Comparison of ENCODE assay signal across 1 cellular context in the genomic region with DNA sequence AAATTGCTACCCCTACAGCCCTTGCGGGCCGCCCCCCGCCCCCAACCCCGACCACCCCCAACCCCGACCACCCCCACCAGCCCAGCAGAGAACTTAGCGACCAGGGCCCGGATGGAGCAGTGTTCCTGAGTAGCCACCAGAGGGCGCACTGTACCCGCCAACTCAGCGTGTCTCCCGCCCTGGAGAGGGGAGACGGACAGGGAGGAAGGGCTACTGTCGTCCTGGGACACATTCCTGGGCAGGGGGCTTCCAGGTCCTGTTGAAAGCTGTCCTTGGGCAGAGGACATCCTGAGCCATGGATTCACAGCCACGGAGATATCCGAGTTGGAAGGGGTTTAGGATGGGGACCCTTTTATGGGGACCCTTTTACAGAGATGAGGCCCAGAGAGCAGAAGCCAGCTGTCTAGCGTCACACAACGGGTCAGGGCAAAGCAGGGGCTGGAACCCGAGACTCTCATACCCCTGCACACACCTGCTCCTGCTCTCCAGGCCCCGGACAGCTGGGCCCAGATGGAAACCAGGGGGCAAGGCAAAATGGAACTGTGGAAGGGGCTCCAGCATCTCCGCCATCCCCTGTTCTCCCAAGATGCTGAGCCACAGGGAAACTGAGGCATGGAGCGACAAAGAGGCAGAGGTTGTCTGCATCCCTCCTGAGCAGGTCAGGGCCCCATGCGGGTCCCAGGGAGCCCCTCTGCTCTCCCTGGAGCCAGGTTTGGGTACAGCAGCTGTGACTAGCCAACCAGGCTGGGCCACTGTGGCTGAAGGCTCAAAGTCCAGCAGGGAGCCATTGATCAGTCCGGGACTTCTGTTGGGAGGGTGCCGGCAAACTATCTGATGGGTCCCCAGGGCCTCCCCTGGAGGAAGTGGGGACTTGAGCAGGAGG.
TF ChIP-seq lines count a peak whose summit lies in the region.

No MANE protein-coding gene starts in this region.

TF ChIP-seq in HepG2, 621 proteins besides CTCF, POLR2A, EP300 and RAD21 (continued from another document):
- TF ChIP-seq, protein P1, sequence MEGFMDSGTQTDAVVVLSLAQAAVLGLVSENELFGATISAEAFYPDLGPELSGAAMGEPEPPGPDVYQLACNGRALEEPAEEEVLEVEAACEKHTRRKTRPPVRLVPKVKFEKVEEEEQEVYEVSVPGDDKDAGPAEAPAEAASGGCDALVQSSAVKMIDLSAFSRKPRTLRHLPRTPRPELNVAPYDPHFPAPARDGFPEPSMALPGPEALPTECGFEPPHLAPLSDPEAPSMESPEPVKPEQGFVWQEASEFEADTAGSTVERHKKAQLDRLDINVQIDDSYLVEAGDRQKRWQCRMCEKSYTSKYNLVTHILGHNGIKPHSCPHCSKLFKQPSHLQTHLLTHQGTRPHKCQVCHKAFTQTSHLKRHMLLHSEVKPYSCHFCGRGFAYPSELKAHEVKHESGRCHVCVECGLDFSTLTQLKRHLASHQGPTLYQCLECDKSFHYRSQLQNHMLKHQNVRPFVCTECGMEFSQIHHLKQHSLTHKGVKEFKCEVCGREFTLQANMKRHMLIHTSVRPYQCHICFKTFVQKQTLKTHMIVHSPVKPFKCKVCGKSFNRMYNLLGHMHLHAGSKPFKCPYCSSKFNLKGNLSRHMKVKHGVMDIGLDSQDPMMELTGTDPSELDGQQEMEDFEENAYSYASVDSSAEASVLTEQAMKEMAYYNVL (CRISPR knock-in tag; IDR thresholded peaks at IDR 0.05; ENCODE audit: borderline replicate concordance) = peak; percentile 20; the same call in 1 of the 2 replicates
- TF ChIP-seq ZBTB7A (CRISPR knock-in tag; IDR thresholded peaks at IDR 0.05) = peak; percentile 71
- no peak for TF ChIP-seq THAP11 (CRISPR knock-in tag; IDR thresholded peaks at IDR 0.05)
- TF ChIP-seq ZNF501 (CRISPR knock-in tag; IDR thresholded peaks at IDR 0.05) = peak; percentile 52; the same call in 1 of the 2 replicates
- peak; percentile 26; the same call in 1 of the 2 replicates for TF ChIP-seq ZFX (CRISPR knock-in tag; IDR thresholded peaks at IDR 0.05; ENCODE audit: low read depth)
- TF ChIP-seq ZFP62 (CRISPR knock-in tag; IDR thresholded peaks at IDR 0.05) = no peak
- TF ChIP-seq CHD2 (IDR thresholded peaks at IDR 0.05; ENCODE audit: low read depth, low read length) = 0 out of 2 replicates have a peak, but pooled peaks have one; percentile 28
- TF ChIP-seq ZMYM4 (CRISPR knock-in tag; IDR thresholded peaks at IDR 0.05) = peak; percentile 59
- peak; percentile 23; the same call in 1 of the 2 replicates for TF ChIP-seq KAT8 (CRISPR knock-in tag; IDR thresholded peaks at IDR 0.05)
- TF ChIP-seq HOXA3 (CRISPR knock-in tag; IDR thresholded peaks at IDR 0.05) = peak; percentile 8; the same call in 1 of the 2 replicates
- TF ChIP-seq ATF7 (IDR thresholded peaks at IDR 0.05) = no peak
- TF ChIP-seq ATF7 (CRISPR knock-in tag; IDR thresholded peaks at IDR 0.05) = no peak
- no peak for TF ChIP-seq MXI1 (IDR thresholded peaks at IDR 0.05; ENCODE audit: borderline replicate concordance, low read depth, low read length)
- TF ChIP-seq ZBTB37 (CRISPR knock-in tag; IDR thresholded peaks at IDR 0.05) = peak; percentile 67; the same call in 1 of the 2 replicates
- TF ChIP-seq HNF4A (CRISPR knock-in tag; IDR thresholded peaks at IDR 0.05) = peak; percentile 90
- TF ChIP-seq ETV5 (CRISPR knock-in tag; IDR thresholded peaks at IDR 0.05; ENCODE audit: borderline replicate concordance) = peak; percentile 36; the same call in 1 of the 2 replicates
- TF ChIP-seq, protein P2, sequence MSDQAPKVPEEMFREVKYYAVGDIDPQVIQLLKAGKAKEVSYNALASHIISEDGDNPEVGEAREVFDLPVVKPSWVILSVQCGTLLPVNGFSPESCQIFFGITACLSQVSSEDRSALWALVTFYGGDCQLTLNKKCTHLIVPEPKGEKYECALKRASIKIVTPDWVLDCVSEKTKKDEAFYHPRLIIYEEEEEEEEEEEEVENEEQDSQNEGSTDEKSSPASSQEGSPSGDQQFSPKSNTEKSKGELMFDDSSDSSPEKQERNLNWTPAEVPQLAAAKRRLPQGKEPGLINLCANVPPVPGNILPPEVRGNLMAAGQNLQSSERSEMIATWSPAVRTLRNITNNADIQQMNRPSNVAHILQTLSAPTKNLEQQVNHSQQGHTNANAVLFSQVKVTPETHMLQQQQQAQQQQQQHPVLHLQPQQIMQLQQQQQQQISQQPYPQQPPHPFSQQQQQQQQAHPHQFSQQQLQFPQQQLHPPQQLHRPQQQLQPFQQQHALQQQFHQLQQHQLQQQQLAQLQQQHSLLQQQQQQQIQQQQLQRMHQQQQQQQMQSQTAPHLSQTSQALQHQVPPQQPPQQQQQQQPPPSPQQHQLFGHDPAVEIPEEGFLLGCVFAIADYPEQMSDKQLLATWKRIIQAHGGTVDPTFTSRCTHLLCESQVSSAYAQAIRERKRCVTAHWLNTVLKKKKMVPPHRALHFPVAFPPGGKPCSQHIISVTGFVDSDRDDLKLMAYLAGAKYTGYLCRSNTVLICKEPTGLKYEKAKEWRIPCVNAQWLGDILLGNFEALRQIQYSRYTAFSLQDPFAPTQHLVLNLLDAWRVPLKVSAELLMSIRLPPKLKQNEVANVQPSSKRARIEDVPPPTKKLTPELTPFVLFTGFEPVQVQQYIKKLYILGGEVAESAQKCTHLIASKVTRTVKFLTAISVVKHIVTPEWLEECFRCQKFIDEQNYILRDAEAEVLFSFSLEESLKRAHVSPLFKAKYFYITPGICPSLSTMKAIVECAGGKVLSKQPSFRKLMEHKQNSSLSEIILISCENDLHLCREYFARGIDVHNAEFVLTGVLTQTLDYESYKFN (CRISPR knock-in tag; conservative IDR thresholded peaks at IDR 0.05) = peak; percentile 67
